21 cellular contexts compared by ENCODE assay signal in the genomic region with DNA sequence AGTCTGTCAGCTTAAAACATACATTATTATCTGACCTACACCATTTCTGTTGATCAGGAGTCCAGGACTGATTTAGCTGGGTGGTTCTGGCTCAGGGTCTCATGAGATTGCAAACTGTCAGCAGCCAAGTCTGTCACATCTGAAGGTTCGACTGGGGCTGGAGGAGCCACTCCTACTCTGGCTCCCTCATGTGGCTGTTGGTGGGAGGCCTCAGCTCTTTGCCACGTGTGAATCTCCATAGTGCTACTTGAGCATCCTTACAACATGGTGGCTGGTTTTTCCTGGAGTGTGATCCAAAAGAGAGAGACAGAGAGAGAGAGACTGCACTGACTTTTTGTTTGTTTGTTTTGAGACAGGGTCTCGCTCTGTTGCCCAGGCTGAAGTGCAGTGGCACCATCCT.
DNase-seq lines count a peak whose midpoint lies in the region; TF ChIP-seq lines count a peak whose summit lies in the region.
"Had no signal": no experiment of that assay in that cellular context is flagged by ENCODE, and none has a peak within 500 bp of the region (broad histone marks: within the 10 kb centered on the region; RNA-seq: fewer than 3 reads in every experiment).

No MANE protein-coding gene starts in this region.

- H3K4me2 ChIP-seq in GM23248 (ENCODE audit: unreplicated experiment): no peak overlapping the region
- H3K4me2 ChIP-seq: BLaER1 had no signal

- in situ Hi-C loops in brain microvascular endothelial cell (cut with HindIII; ENCODE audit: low pct_ligation_motif_present, low sequenced_read_pairs) (no loop called here), GM23248 (cut with MboI) (loop anchor here (25.0 kb wide), 1 partner anchor 310 kb away; a partner anchor contains a TSS)

- no peaks in the 10 kb centered on the region for H4K20me1 ChIP-seq in GM23248 (ENCODE audit: insufficient read depth)
- H4K20me1 ChIP-seq: BLaER1 had no signal

- no peaks in the 10 kb centered on the region for H3K79me2 ChIP-seq in GM23248 (ENCODE audit: insufficient read depth)

- no peak overlapping the region for H3K9ac ChIP-seq in GM23248
- H3K9ac ChIP-seq: BLaER1 had no signal

- TF ChIP-seq CTCF in AG09309 (IDR thresholded peaks at IDR 0.05; ENCODE audit: control insufficient read depth, insufficient read depth, low read depth, low read length, missing control alignments) (peak; percentile 16), GM12864 (IDR thresholded peaks at IDR 0.05; ENCODE audit: low read depth, low read length, missing control alignments) (peak; percentile 27), brain microvascular endothelial cell (IDR thresholded peaks at IDR 0.05; ENCODE audit: low read depth, low read length, missing control alignments) (peak; percentile 30)

- H3K36me3 ChIP-seq in brain microvascular endothelial cell (replicated peaks): no peaks in the 10 kb centered on the region
- no peaks in the 10 kb centered on the region for H3K36me3 ChIP-seq in GM23248 (ENCODE audit: low read depth)
- H3K36me3 ChIP-seq: BLaER1, tibial nerve had no signal

- WGBS in GM23248 (ENCODE audit: low coverage in 1 of 2, low lambda C conversion rate in 2 of 2, missing lambda C conversion rate in 2 of 2), 2 experiments: 20 to 24% methylated on average over 3 of the region's 3 CpGs

- DNase-seq in AG09309 (ENCODE audit: low read depth) (no peak), GM12864 (ENCODE audit: low read depth) (no peak), NAMALWA (ENCODE audit: low spot score) (peak; percentile 52), brain microvascular endothelial cell (no peak), NCI-H146 treated with DMSO at 0.1 percent for 48 hours (lab: John Stamatoyannopoulos, UW; ENCODE audit: unreplicated experiment) (no peak), hepatic stellate cell (ENCODE audit: low spot score) (no peak), GM23248 (no peak), ureter (ENCODE audit: low spot score) (no peak)
- DNase-seq: activated CD4-positive, CD25-positive, alpha-beta regulatory T cell treated with anti-CD3 and anti-CD28 coated beads, Interleukin-2, amount 50 U/mL, for 72 hours; activated CD8-positive, alpha-beta memory T cell treated with anti-CD3 and anti-CD28 coated beads, Interleukin-2, amount 50 U/mL, for 4 hours; activated gamma-delta T cell; amygdala; hippocampal formation; midbrain; NCI-H1048; NCI-H2107; retina; stimulated activated CD4-positive, alpha-beta T cell treated with anti-CD3 and anti-CD28 coated beads, Interleukin-15, amount 100 ng/mL, for 24 hours; stimulated activated naive CD4-positive, alpha-beta T cell had no signal

- no peak overlapping the region for H2AFZ ChIP-seq in GM23248

- H3K4me1 ChIP-seq in GM23248 (ENCODE audit: insufficient read depth): no peaks in the 10 kb centered on the region

- H3K9me3 ChIP-seq in GM23248 (ENCODE audit: low read depth): no peaks in the 10 kb centered on the region

- no peaks in the 10 kb centered on the region for H3K27me3 ChIP-seq in brain microvascular endothelial cell (replicated peaks)
- H3K27me3 ChIP-seq in GM23248 (replicated peaks; ENCODE audit: insufficient read depth): peaks cover 3% of the 10 kb centered on the region
- H3K27me3 ChIP-seq: BLaER1 had no signal

- H3K9me2 ChIP-seq in GM23248 (ENCODE audit: insufficient read depth): no peaks in the 10 kb centered on the region

- no peaks in the 10 kb centered on the region for H3F3A ChIP-seq in GM23248 (ENCODE audit: insufficient read depth)

- H3K27ac ChIP-seq in brain microvascular endothelial cell (no peak overlapping the region), GM23248 (no peak overlapping the region)
- H3K27ac ChIP-seq: BLaER1, tibial nerve had no signal

- no peak overlapping the region for H3K4me3 ChIP-seq in AG09309 (ENCODE audit: control insufficient read depth, low read depth, low read length)
- no peak overlapping the region for H3K4me3 ChIP-seq in GM12864 (ENCODE audit: low read depth, low read length)
- H3K4me3 ChIP-seq in brain microvascular endothelial cell (ENCODE audit: low read depth, low read length): no peak overlapping the region
- no peak overlapping the region for H3K4me3 ChIP-seq in GM23248
- H3K4me3 ChIP-seq: BLaER1, tibial nerve had no signal
